Comparison of ENCODE assay signal across 23 cellular contexts in the genomic region with DNA sequence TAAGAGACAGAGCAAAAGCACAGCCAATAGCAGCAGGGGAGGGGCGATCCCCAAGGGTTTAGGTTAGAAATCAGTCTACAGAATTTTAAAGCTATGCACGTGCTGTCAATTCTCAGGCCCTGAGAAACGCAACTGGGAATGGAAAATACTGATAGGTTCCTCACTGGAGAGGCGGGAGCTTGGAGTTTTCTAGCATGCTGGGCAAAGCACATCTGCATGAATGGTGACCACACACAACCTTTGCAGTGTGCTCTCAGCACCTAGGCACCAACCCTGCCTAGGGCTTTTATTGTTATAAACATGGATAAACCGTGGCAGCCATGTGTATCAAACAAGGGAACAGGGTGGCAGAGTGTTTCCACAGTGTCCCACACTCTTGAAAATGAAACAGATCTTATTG.
"Had no signal": no experiment of that assay in that cellular context is flagged by ENCODE, and none has a peak within 500 bp of the region (broad histone marks: within the 10 kb centered on the region; RNA-seq: fewer than 3 reads in every experiment).

No MANE protein-coding gene starts in this region.

- DNase-seq: activated CD4-positive, alpha-beta T cell treated with anti-CD3 and anti-CD28 coated beads for 1 hour; activated gamma-delta T cell treated with Interleukin-2 at 50 U/mL for 16 hours; activated T-cell treated with anti-CD3 and anti-CD28 coated beads, Interleukin-2, amount 50 U/mL, for 1 hour; anterior cingulate cortex; effector memory CD4-positive, alpha-beta T cell; glutamatergic neuron; kidney glomerular epithelial cell; left lung; naive thymus-derived CD4-positive, alpha-beta T cell; ovary; spleen; stimulated activated CD4-positive, alpha-beta T cell treated with anti-CD3 and anti-CD28 coated beads, Interleukin-4, amount 100 ng/mL, for 24 hours; stimulated activated naive CD8-positive, alpha-beta T cell treated with anti-CD3 and anti-CD28 coated beads, Interleukin-15, Interleukin-2, amounts not matched to agents 100 U/mL and 50 U/mL, for 24 hours; T-helper 17 cell; upper lobe of right lung had no signal

- ATAC-seq: left lung; naive thymus-derived CD4-positive, alpha-beta T cell; stimulated activated naive CD8-positive, alpha-beta T cell treated with anti-CD3 and anti-CD28 coated beads, Interleukin-15, Interleukin-2, amounts not matched to agents 100 U/mL and 50 U/mL, for 24 hours; T-helper 17 cell; upper lobe of right lung had no signal

- H3K27ac ChIP-seq: esophagus muscularis mucosa, hepatocyte, left lung, neutrophil, ovary, prostate gland, right atrium auricular region, upper lobe of right lung had no signal

- H3K27me3 ChIP-seq: esophagus muscularis mucosa, hepatocyte, left lung, neutrophil, ovary, right atrium auricular region, spleen, upper lobe of right lung had no signal

- H3K27ac Mint-ChIP-seq: activated naive CD4-positive, alpha-beta T cell treated with anti-CD3 and anti-CD28 coated beads, Interleukin-2, amount 50 U/mL, for 24 hours; naive thymus-derived CD4-positive, alpha-beta T cell had no signal

- H3K9me3 Mint-ChIP-seq: activated naive CD4-positive, alpha-beta T cell treated with anti-CD3 and anti-CD28 coated beads, Interleukin-2, amount 50 U/mL, for 24 hours; central memory CD8-positive, alpha-beta T cell; naive thymus-derived CD4-positive, alpha-beta T cell had no signal

- H3K4me1 ChIP-seq: esophagus muscularis mucosa, left lung, prostate gland, right atrium auricular region, upper lobe of right lung had no signal

- H3K9me3 ChIP-seq: esophagus muscularis mucosa, left lung, neutrophil, ovary, prostate gland, right atrium auricular region, spleen, upper lobe of right lung had no signal

- H3K4me3 ChIP-seq: esophagus muscularis mucosa, hepatocyte, left lung, lung, ovary, prostate gland, right atrium auricular region, spleen, upper lobe of right lung had no signal

- H3K36me3 ChIP-seq: neutrophil, ovary had no signal

- H3K4me3 Mint-ChIP-seq: activated naive CD4-positive, alpha-beta T cell treated with anti-CD3 and anti-CD28 coated beads, Interleukin-2, amount 50 U/mL, for 24 hours; central memory CD8-positive, alpha-beta T cell; naive thymus-derived CD4-positive, alpha-beta T cell; T-helper 17 cell had no signal

- H3K4me1 Mint-ChIP-seq: activated naive CD4-positive, alpha-beta T cell treated with anti-CD3 and anti-CD28 coated beads, Interleukin-2, amount 50 U/mL, for 24 hours; central memory CD8-positive, alpha-beta T cell had no signal

- H3K27me3 Mint-ChIP-seq: activated naive CD4-positive, alpha-beta T cell treated with anti-CD3 and anti-CD28 coated beads, Interleukin-2, amount 50 U/mL, for 24 hours; central memory CD8-positive, alpha-beta T cell; naive thymus-derived CD4-positive, alpha-beta T cell; T-helper 17 cell had no signal
